In the genomic region with DNA sequence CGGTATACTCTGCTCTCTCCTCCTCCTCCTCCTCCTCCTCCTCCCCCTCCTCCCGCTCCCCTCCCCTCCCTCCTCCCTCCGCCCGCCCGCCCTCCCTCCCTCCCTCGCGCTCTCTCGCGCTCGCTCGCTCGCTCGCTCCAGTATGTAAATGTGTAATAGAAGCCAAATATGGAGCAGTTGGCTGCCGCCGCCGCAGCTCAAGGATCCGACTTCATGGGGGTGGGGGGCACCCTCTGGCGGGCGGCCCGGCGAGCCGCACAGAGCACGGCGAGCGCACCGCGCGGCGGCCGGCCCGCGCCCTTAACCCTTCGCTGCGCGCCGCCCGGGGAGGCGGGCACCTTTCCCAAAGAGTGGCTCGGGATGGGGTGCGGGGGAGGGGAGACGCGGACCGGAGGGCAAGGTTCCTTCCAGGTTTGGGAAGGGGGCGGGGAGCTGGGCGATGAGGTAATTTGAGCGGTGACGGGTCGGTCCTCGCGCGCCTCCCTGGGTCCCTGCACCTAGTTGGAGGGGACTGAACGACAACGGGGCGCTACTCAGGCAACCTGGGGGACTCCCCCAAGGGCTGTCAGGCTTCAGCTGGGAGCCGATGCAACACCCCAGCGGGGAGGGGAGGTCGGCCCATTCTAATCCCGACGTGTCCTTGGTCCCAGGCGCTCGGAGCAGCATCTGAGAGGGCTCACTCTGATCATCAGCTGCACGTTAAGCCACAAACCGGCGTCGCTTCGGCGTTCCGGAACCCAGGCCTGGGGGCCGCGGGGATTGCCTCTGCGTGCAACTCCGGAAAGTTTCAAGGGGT, we compare ENCODE assay signal across 8 cellular contexts. TPM values are rescaled to one million over a fixed set of nuclear protein-coding genes. Genes with fewer than 3 reads are reported as not detected.
DNase-seq lines count a peak whose midpoint lies in the region; ATAC-seq and TF ChIP-seq lines count a peak whose summit lies in the region.

No MANE protein-coding gene starts in this region.

- peak; percentile 82 to 93 (median 84) for DNase-seq in CD8-positive, alpha-beta memory T cell
- DNase-seq in Peyer's patch (peak; percentile 86 to 94 (median 90)), fibroblast of the aortic adventitia (ENCODE audit: low read depth) (peak; percentile 89)
- DNase-seq in activated T-helper 9 cell treated with anti-CD3 and anti-CD28 coated beads, Interleukin-2, amount 50 U/mL, for 16 hours (ENCODE audit: low read depth), result peak; percentile 75
- peak; percentile 89 for DNase-seq in stimulated activated naive CD8-positive, alpha-beta T cell treated with anti-CD3 and anti-CD28 coated beads, Interleukin-15, amount 100 ng/mL, for 72 hours

- ATAC-seq in GM19372 (IDR thresholded peaks at IDR 0.05; ENCODE audit: low read depth, unreplicated experiment) (peak; percentile 39), HG03520 (IDR thresholded peaks at IDR 0.05; ENCODE audit: unreplicated experiment) (peak; percentile 41)
- peak; percentile 79 for ATAC-seq in stimulated activated naive CD8-positive, alpha-beta T cell treated with anti-CD3 and anti-CD28 coated beads, Interleukin-15, amount 100 ng/mL, for 72 hours

- peaks cover 5% of the 10 kb centered on the region for H3F3A ChIP-seq in neural cell (ENCODE audit: insufficient read depth, low read length, poor library complexity, severe bottlenecking)

- peak overlapping the region; percentile 92 to 100 (median 98) for H3K4me3 Mint-ChIP-seq in CD8-positive, alpha-beta memory T cell
- H3K4me3 Mint-ChIP-seq in stimulated activated naive CD8-positive, alpha-beta T cell treated with anti-CD3 and anti-CD28 coated beads, Interleukin-15, amount 100 ng/mL, for 72 hours, result peak overlapping the region; percentile 91 to 94

- peaks cover 46% of the 10 kb centered on the region for H3K4me1 ChIP-seq in CD8-positive, alpha-beta memory T cell (ENCODE audit: insufficient read depth, low read length)
- H3K4me1 ChIP-seq in Peyer's patch, result peaks cover 0 to 28% (median 2%) of the 10 kb centered on the region in 4 donors

- peaks cover 0 to 2% (median 0%) of the 10 kb centered on the region in 5 donors for H3K9me3 Mint-ChIP-seq in CD8-positive, alpha-beta memory T cell
- no peaks in the 10 kb centered on the region for H3K9me3 Mint-ChIP-seq in stimulated activated naive CD8-positive, alpha-beta T cell treated with anti-CD3 and anti-CD28 coated beads, Interleukin-15, amount 100 ng/mL, for 72 hours

- H3K27ac Mint-ChIP-seq in CD8-positive, alpha-beta memory T cell, result peak overlapping the region; percentile 97 to 100 (median 99)
- peak overlapping the region; percentile 96 to 99 for H3K27ac Mint-ChIP-seq in stimulated activated naive CD8-positive, alpha-beta T cell treated with anti-CD3 and anti-CD28 coated beads, Interleukin-15, amount 100 ng/mL, for 72 hours

- peaks cover 9% of the 10 kb centered on the region for H3K79me2 ChIP-seq in neural cell (replicated peaks; ENCODE audit: insufficient read depth, low read length)

- no peaks in the 10 kb centered on the region for H3K27me3 ChIP-seq in CD8-positive, alpha-beta memory T cell (ENCODE audit: insufficient read depth, low read length, poor library complexity, severe bottlenecking)
- no peaks in the 10 kb centered on the region for H3K27me3 ChIP-seq in Peyer's patch
- no peaks in the 10 kb centered on the region for H3K27me3 ChIP-seq in neural cell (ENCODE audit: insufficient read depth, low read depth, low read length)

- H4K20me1 ChIP-seq in neural cell (ENCODE audit: insufficient read depth), result no peaks in the 10 kb centered on the region

- peak in 5 of 6 experiments; percentile 18 to 59 (median 49) for TF ChIP-seq CTCF in Peyer's patch (IDR thresholded peaks at IDR 0.05)
- peak; percentile 14 for TF ChIP-seq CTCF in fibroblast of the aortic adventitia (IDR thresholded peaks at IDR 0.05; ENCODE audit: insufficient read depth, low read length)
- TF ChIP-seq CTCF in neural cell (IDR thresholded peaks at IDR 0.05; ENCODE audit: poor library complexity, severe bottlenecking), result peak; percentile 62

- peak overlapping the region; percentile 82 for H3K4me2 ChIP-seq in neural cell (ENCODE audit: low read length)

- TF ChIP-seq RAD21 in neural cell (conservative IDR thresholded peaks at IDR 0.05), result peak; percentile 67

- H2AFZ ChIP-seq in neural cell (ENCODE audit: low read depth, low read length), result peak overlapping the region; percentile 61

- H3K9ac ChIP-seq in neural cell (ENCODE audit: low read length), result peak overlapping the region; percentile 97

- CTCF ChIA-PET in CD8-positive, alpha-beta memory T cell (lab: Charles Lee), result interaction anchor here (0.6 to 5.5 kb wide), 29 partner anchors 11 to 443 kb away, joined by 3 to 49 read pairs (median 5); no protein-coding TSS in a partner anchor

- TF ChIP-seq EP300 in neural cell (conservative IDR thresholded peaks at IDR 0.05; ENCODE audit: poor library complexity, severe bottlenecking), result no peak

- peak in 1 of 2 donors; percentile 37 for TF ChIP-seq POLR2A in Peyer's patch (IDR thresholded peaks at IDR 0.05)

- no peaks in the 10 kb centered on the region for H3K9me2 ChIP-seq in neural cell (ENCODE audit: insufficient read depth, low read length)

- H3K36me3 Mint-ChIP-seq in CD8-positive, alpha-beta memory T cell, result peaks cover 0 to 32% (median 1%) of the 10 kb centered on the region in 3 donors

- H3K4me3 ChIP-seq in CD8-positive, alpha-beta memory T cell (ENCODE audit: low read length), result peak overlapping the region; percentile 89
- H3K4me3 ChIP-seq in Peyer's patch, result peak overlapping the region; percentile 90 to 97 (median 96)
- H3K4me3 ChIP-seq in fibroblast of the aortic adventitia (ENCODE audit: low read depth, low read length), result peak overlapping the region; percentile 92
- H3K4me3 ChIP-seq in neural cell (ENCODE audit: low read length), result peak overlapping the region; percentile 82

- no peaks in the 10 kb centered on the region for H3K9me3 ChIP-seq in CD8-positive, alpha-beta memory T cell (ENCODE audit: low read length)
- no peaks in the 10 kb centered on the region for H3K9me3 ChIP-seq in Peyer's patch
- H3K9me3 ChIP-seq in neural cell (ENCODE audit: low read length), result no peaks in the 10 kb centered on the region

- peaks cover 0 to 4% of the 10 kb centered on the region in 2 donors for H3K27me3 Mint-ChIP-seq in CD8-positive, alpha-beta memory T cell
- H3K27me3 Mint-ChIP-seq in stimulated activated naive CD8-positive, alpha-beta T cell treated with anti-CD3 and anti-CD28 coated beads, Interleukin-15, amount 100 ng/mL, for 72 hours, result no peaks in the 10 kb centered on the region

- no peaks in the 10 kb centered on the region for H3K36me3 ChIP-seq in CD8-positive, alpha-beta memory T cell (ENCODE audit: insufficient read depth, low read length)
- H3K36me3 ChIP-seq in Peyer's patch (no peaks in the 10 kb centered on the region), neural cell (ENCODE audit: insufficient read depth, low read length) (no peaks in the 10 kb centered on the region)

- POLR2A ChIA-PET in CD8-positive, alpha-beta memory T cell (lab: Charles Lee), result interaction anchor here (0.6 to 2.3 kb wide), 24 partner anchors 10 to 633 kb away, joined by 3 to 19 read pairs (median 4); a partner anchor contains a TSS

- peak overlapping the region; percentile 98 for H3K27ac ChIP-seq in CD8-positive, alpha-beta memory T cell (ENCODE audit: low read depth, low read length)
- H3K27ac ChIP-seq in Peyer's patch, result peak overlapping the region; percentile 98 to 99 (median 99)
- H3K27ac ChIP-seq in neural cell (ENCODE audit: low read length), result peak overlapping the region; percentile 98

- peaks cover 59 to 71% (median 67%) of the 10 kb centered on the region in 3 donors for H3K4me1 Mint-ChIP-seq in CD8-positive, alpha-beta memory T cell
- peaks cover 66% of the 10 kb centered on the region for H3K4me1 Mint-ChIP-seq in stimulated activated naive CD8-positive, alpha-beta T cell treated with anti-CD3 and anti-CD28 coated beads, Interleukin-15, amount 100 ng/mL, for 72 hours

TF ChIP-seq in neural cell, 6 proteins besides CTCF, POLR2A, EP300 and RAD21:
- TF ChIP-seq, protein P1, sequence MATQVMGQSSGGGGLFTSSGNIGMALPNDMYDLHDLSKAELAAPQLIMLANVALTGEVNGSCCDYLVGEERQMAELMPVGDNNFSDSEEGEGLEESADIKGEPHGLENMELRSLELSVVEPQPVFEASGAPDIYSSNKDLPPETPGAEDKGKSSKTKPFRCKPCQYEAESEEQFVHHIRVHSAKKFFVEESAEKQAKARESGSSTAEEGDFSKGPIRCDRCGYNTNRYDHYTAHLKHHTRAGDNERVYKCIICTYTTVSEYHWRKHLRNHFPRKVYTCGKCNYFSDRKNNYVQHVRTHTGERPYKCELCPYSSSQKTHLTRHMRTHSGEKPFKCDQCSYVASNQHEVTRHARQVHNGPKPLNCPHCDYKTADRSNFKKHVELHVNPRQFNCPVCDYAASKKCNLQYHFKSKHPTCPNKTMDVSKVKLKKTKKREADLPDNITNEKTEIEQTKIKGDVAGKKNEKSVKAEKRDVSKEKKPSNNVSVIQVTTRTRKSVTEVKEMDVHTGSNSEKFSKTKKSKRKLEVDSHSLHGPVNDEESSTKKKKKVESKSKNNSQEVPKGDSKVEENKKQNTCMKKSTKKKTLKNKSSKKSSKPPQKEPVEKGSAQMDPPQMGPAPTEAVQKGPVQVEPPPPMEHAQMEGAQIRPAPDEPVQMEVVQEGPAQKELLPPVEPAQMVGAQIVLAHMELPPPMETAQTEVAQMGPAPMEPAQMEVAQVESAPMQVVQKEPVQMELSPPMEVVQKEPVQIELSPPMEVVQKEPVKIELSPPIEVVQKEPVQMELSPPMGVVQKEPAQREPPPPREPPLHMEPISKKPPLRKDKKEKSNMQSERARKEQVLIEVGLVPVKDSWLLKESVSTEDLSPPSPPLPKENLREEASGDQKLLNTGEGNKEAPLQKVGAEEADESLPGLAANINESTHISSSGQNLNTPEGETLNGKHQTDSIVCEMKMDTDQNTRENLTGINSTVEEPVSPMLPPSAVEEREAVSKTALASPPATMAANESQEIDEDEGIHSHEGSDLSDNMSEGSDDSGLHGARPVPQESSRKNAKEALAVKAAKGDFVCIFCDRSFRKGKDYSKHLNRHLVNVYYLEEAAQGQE (IDR thresholded peaks at IDR 0.05; ENCODE audit: borderline replicate concordance), result peak; percentile 3
- TF ChIP-seq TAF1 (IDR thresholded peaks at IDR 0.05; ENCODE audit: low read depth) (no peak), EZH2 (IDR thresholded peaks at IDR 0.05; ENCODE audit: borderline replicate concordance, insufficient read depth, low read length, poor library complexity, severe bottlenecking) (no peak), POLR2AphosphoS5 (IDR thresholded peaks at IDR 0.05) (peak; percentile 59), MXI1 (conservative IDR thresholded peaks at IDR 0.05; ENCODE audit: poor library complexity, severe bottlenecking) (peak; percentile 40), SMC3 (conservative IDR thresholded peaks at IDR 0.05; ENCODE audit: poor library complexity) (peak; percentile 65)
TF ChIP-seq in neural cell: peak in this region for 4.

RNA-seq across cellular contexts. Expression of a gene that starts 0.4 kb away (rescaled TPM):
- total RNA-seq in CD8-positive, alpha-beta memory T cell, result 100 to 1,000 TPM; 111 to 114 TPM
- polyA plus RNA-seq in CD8-positive, alpha-beta memory T cell, result 20.0 TPM
- total RNA-seq in Peyer's patch (10 to 100 TPM; 34.7 to 48.5 (median 43.1) TPM), fibroblast of the aortic adventitia (ENCODE audit: low replicate concordance) (31.8 and 39.3 TPM in 2 replicates)
- 23.6 and 28.2 TPM in 2 replicates for polyA plus RNA-seq in neural cell
- 103 and 128 TPM in 2 replicates for polyA minus RNA-seq in neural cell

Comparison
In these comparisons a context has a peak if more than half of its experiments do, and no peak if none do; other contexts are left out.
1. Peak in every context shown above with its lines: DNase-seq, ATAC-seq, H3K4me3 ChIP-seq and H3K27ac ChIP-seq.